Comparison of ENCODE assay signal across 11 cellular contexts in the genomic region with DNA sequence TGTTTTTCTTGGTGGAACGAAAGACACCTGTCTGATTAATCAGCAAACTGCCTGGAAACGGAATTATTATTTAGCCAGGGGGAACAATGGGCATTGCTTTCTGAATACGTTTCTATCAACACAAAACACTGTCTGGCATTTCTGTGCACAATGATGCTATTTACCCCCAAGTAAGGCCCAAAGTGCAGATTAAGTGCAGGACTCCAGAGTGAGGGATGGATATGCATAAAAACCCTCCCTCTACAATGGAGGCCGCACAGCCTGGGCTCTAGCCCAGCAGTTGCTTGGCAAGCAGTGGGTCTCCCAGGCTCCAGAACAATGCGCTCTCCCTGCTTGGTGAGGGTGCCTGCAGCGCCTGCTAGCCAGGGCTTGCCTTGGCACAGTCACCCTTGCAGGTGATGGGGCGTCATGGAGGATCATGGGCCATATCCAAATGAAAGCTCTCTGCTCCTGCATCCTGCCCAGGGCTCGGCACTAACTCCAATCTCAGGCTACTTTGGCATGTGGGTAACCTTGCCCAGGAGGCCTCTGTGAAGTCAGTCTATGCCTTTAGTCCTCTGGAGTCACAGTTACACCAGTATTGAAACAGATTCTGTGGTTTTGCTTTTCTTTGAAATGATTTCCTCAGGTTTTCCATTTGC. TPM values are rescaled to one million over a fixed set of nuclear protein-coding genes. Genes with fewer than 3 reads are reported as not detected.
A peak's percentile ranks its signal among the peaks of the same experiment; 100 is the strongest.
DNase-seq lines count a peak whose midpoint lies in the region; ATAC-seq and TF ChIP-seq lines count a peak whose summit lies in the region.
"Had no signal": no experiment of that assay in that cellular context is flagged by ENCODE, and none has a peak within 500 bp of the region (broad histone marks: within the 10 kb centered on the region; RNA-seq: fewer than 3 reads in every experiment).

No MANE protein-coding gene starts in this region.

- ATAC-seq in RWPE2 (ENCODE audit: low read depth): peak; percentile 58

- H3K4me1 ChIP-seq in RWPE2 (ENCODE audit: insufficient read depth, poor library complexity, severe bottlenecking): no peaks in the 10 kb centered on the region
- H3K4me1 ChIP-seq in ovary (ENCODE audit: insufficient read depth): peaks cover 5% of the 10 kb centered on the region

- H3K27me3 ChIP-seq in RWPE2 (ENCODE audit: insufficient read depth, poor library complexity, severe bottlenecking) (no peaks in the 10 kb centered on the region), dorsolateral prefrontal cortex (no peaks in the 10 kb centered on the region), ovary (no peaks in the 10 kb centered on the region)

- H3K4me3 ChIP-seq in RWPE2 (ENCODE audit: severe bottlenecking) (no peak overlapping the region), dorsolateral prefrontal cortex (peak overlapping the region in 18 of 59 donors; percentile 1 to 33 (median 13)), ovary (no peak overlapping the region)

- TF ChIP-seq POLR2A in ovary (IDR thresholded peaks at IDR 0.05): no peak

- no peak for TF ChIP-seq CTCF in RWPE2 (IDR thresholded peaks at IDR 0.05; ENCODE audit: poor library complexity, severe bottlenecking)
- peak in 12 of 56 donors; percentile 7 to 48 (median 27) for TF ChIP-seq CTCF in dorsolateral prefrontal cortex (IDR thresholded peaks at IDR 0.05 in 54 of 56, conservative IDR thresholded peaks at IDR 0.05 in 2 of 56; ENCODE audit: low read depth in 1 of 56, partially characterized antibody in 56 of 56)
- TF ChIP-seq CTCF in ovary (IDR thresholded peaks at IDR 0.05): no peak

- DNase-seq in DMS 273 treated with DMSO at 0.1 percent for 48 hours (lab: John Stamatoyannopoulos, UW): peak; percentile 33
- no peak for DNase-seq in RWPE2 (ENCODE audit: low spot score)
- DNase-seq in dorsolateral prefrontal cortex: peak; percentile 62 to 87 (median 82)
- peak; percentile 96 for DNase-seq in pons (ENCODE audit: low spot score)
- no peak for DNase-seq in NCI-H524 treated with DMSO at 0.1 percent for 48 hours (lab: John Stamatoyannopoulos, UW)
- no peak for DNase-seq in NCI-H1417 (lab: John Stamatoyannopoulos, UW)
- no peak for DNase-seq in NCI-H1436 treated with DMSO at 0.1 percent for 48 hours (lab: John Stamatoyannopoulos, UW)
- no peak for DNase-seq in ovary
- DNase-seq: NCI-H526 had no signal

- no peak for TF ChIP-seq EP300 in ovary (IDR thresholded peaks at IDR 0.05)

- no peaks in the 10 kb centered on the region for H3K9me3 ChIP-seq in RWPE2 (ENCODE audit: severe bottlenecking)
- no peaks in the 10 kb centered on the region for H3K9me3 ChIP-seq in ovary

- peaks cover 5% of the 10 kb centered on the region; the same call in 1 of the 2 replicates for H3K36me3 ChIP-seq in RWPE2 (ENCODE audit: low read depth)
- no peaks in the 10 kb centered on the region for H3K36me3 ChIP-seq in ovary

- intact Hi-C loops in dorsolateral prefrontal cortex (cut with DNase I): loop anchor here in 1 of 2 donors (5.0 kb wide), 1 partner anchor 73 kb away; the partner anchor contains the start of gene PAIP2
- intact Hi-C loops in ovary (cut with DNase I): loop anchor here in 1 of 4 donors (5.0 kb wide), 1 partner anchor 102 kb away; no protein-coding TSS in a partner anchor

- 65 to 79% (median 73%) methylated on average over 8 of the region's 8 CpGs for WGBS in ovary, 3 donors

- no peak overlapping the region for H3K27ac ChIP-seq in RWPE2 (ENCODE audit: poor library complexity, severe bottlenecking)
- peak overlapping the region; percentile 63 to 96 (median 90) for H3K27ac ChIP-seq in dorsolateral prefrontal cortex
- no peak overlapping the region for H3K27ac ChIP-seq in ovary
- H3K27ac ChIP-seq: HL-60, VCaP had no signal

RNA-seq across cellular contexts. Expression of gene SPATA24, which starts 11.5 kb away (rescaled TPM):
- 10 to 100 TPM in 6 of 120 experiments, 1 to 10 TPM in 114; 2.5 to 12.3 (median 6.3) TPM for total RNA-seq in dorsolateral prefrontal cortex
- 1 to 10 TPM; 2.1 to 4.7 (median 3.3) TPM for total RNA-seq in ovary
- 1 to 10 TPM; 6.5 to 6.7 TPM for polyA plus RNA-seq in ovary

RNA-seq across cellular contexts. Expression of gene PROB1, which starts 20.4 kb away (rescaled TPM):
- total RNA-seq in dorsolateral prefrontal cortex (10 to 100 TPM in 1 of 120 experiments, 1 to 10 TPM in 119; 2.1 to 10.7 (median 3.4) TPM), ovary (1 to 10 TPM in 4 of 7 donors, under 1 TPM in 3; 0.60 to 2.0 (median 1.0) TPM)
- polyA plus RNA-seq in ovary: 1 to 10 TPM in 1 of 2 donors, under 1 TPM in 1; 0.65 to 1.0 TPM

RNA-seq across cellular contexts. Expression of gene DNAJC18, which starts 24.0 kb away (rescaled TPM):
- total RNA-seq in dorsolateral prefrontal cortex (10 to 100 TPM; 26.6 to 69.5 (median 49.7) TPM), ovary (10 to 100 TPM in 6 of 7 donors, 1 to 10 TPM in 1; 5.2 to 31.0 (median 22.4) TPM)
- 10 to 100 TPM; 11.1 to 35.6 TPM for polyA plus RNA-seq in ovary

RNA-seq across cellular contexts. Expression of gene MZB1, which starts 25.6 kb away (rescaled TPM):
- total RNA-seq in dorsolateral prefrontal cortex: 1 to 10 TPM in 8 of 120 experiments, under 1 TPM in 37, not detected in 75; 0.25 to 3.6 (median 0.63) TPM
- 1 to 10 TPM in 3 of 7 donors, under 1 TPM in 3, not detected in 1; 0.50 to 1.8 (median 1.2) TPM for total RNA-seq in ovary
- 1 to 10 TPM in 1 of 2 donors, under 1 TPM in 1; 0.91 to 1.7 TPM for polyA plus RNA-seq in ovary

RNA-seq across cellular contexts. Expression of gene SLC23A1, which starts 32.2 kb away (rescaled TPM):
- total RNA-seq in dorsolateral prefrontal cortex (1 to 10 TPM in 2 of 120 experiments, under 1 TPM in 1, not detected in 117; 0.19 to 1.4 (median 1.2) TPM), ovary (10 to 100 TPM in 1 of 7 donors, 1 to 10 TPM in 3, under 1 TPM in 1, not detected in 2; 0.10 to 14.5 (median 1.2) TPM)
- under 1 TPM in 1 of 2 donors, not detected in 1; 0.05 TPM for polyA plus RNA-seq in ovary

Comparison
In these comparisons a context has a peak if more than half of its experiments do, and no peak if none do; other contexts are left out.
1. DNase-seq: peak in DMS 273 treated with DMSO at 0.1 percent for 48 hours (single experiment), dorsolateral prefrontal cortex (10 of 10) and pons (single experiment); none in RWPE2 (single experiment), NCI-H524 treated with DMSO at 0.1 percent for 48 hours (single experiment), NCI-H1417 (0 of 3), NCI-H1436 treated with DMSO at 0.1 percent for 48 hours (single experiment) and ovary (0 of 5).
2. H3K27ac ChIP-seq: peak in dorsolateral prefrontal cortex (59 of 59); none in RWPE2 (single experiment) and ovary (0 of 2).